18 cellular contexts compared by ENCODE assay signal in genomic region chr3:143576568-143577270, GRCh38.
DNase-seq lines count a peak whose midpoint lies in the region; ATAC-seq, FAIRE-seq and TF ChIP-seq lines count a peak whose summit lies in the region.
"Had no signal": no experiment of that assay in that cellular context is flagged by ENCODE, and none has a peak within 500 bp of the region (broad histone marks: within the 10 kb centered on the region; RNA-seq: fewer than 3 reads in every experiment).

No MANE protein-coding gene starts in this region.

- TF ChIP-seq CTCF in endothelial cell of umbilical vein (IDR thresholded peaks at IDR 0.05; ENCODE audit: extremely low read depth in 1 of 2, insufficient read depth in 1 of 2, low read depth in 1 of 2, low read length in 2 of 2) (no peak), nephron progenitor cell (IDR thresholded peaks at IDR 0.05) (no peak), spleen (IDR thresholded peaks at IDR 0.05 in 8 of 11, conservative IDR thresholded peaks at IDR 0.05 in 3 of 11) (no peak), coronary artery (IDR thresholded peaks at IDR 0.05) (no peak)

- H2AFZ ChIP-seq in endothelial cell of umbilical vein (ENCODE audit: low read depth, low read length) = peak overlapping the region; percentile 35

- peak; percentile 66 for FAIRE-seq in endothelial cell of umbilical vein (lab: Jason Lieb, UNC)
- FAIRE-seq: G401.6, H54 had no signal

- DNase-seq in HT1080 (ENCODE audit: low read depth) (peak; percentile 7), endothelial cell of umbilical vein (ENCODE audit: low read depth, low spot score) (peak; percentile 72), nephron progenitor cell (no peak), spleen (no peak), coronary artery (ENCODE audit: low spot score) (no peak), NCI-H2029 treated with DMSO at 0.1 percent for 48 hours (lab: John Stamatoyannopoulos, UW) (no peak)
- DNase-seq in central memory CD8-positive, alpha-beta T cell (ENCODE audit: low spot score in 2 of 2) = no peak
- DNase-seq: C1 segment of cervical spinal cord; Caco-2; CD4-positive, CD25-positive, alpha-beta regulatory T cell; CD8-positive, alpha-beta T cell; DMS153; DND-41; GOT3 had no signal

- no peaks in the 10 kb centered on the region for H3K27me3 Mint-ChIP-seq in central memory CD8-positive, alpha-beta T cell
- H3K27me3 Mint-ChIP-seq in nephron progenitor cell (ENCODE audit: low read depth, poor library complexity) = no peaks in the 10 kb centered on the region
- H3K27me3 Mint-ChIP-seq: CD4-positive, CD25-positive, alpha-beta regulatory T cell had no signal

- no peaks in the 10 kb centered on the region for H3K4me1 Mint-ChIP-seq in central memory CD8-positive, alpha-beta T cell
- H3K4me1 Mint-ChIP-seq in nephron progenitor cell = peaks cover 15% of the 10 kb centered on the region

- H3K27ac ChIP-seq in endothelial cell of umbilical vein (ENCODE audit: insufficient read depth, low read depth, low read length) = peak overlapping the region; percentile 62
- H3K27ac ChIP-seq in spleen = no peak overlapping the region
- H3K27ac ChIP-seq in coronary artery = no peak overlapping the region

- H3K9me3 ChIP-seq in endothelial cell of umbilical vein (replicated peaks; ENCODE audit: control insufficient read depth, insufficient read depth, low read length) (no peaks in the 10 kb centered on the region), spleen (no peaks in the 10 kb centered on the region)
- H3K9me3 ChIP-seq: Caco-2, HAP-1 had no signal

- POLR2A ChIA-PET in endothelial cell of umbilical vein (lab: Charles Lee) = no interaction called here

- H3K4me3 Mint-ChIP-seq in central memory CD8-positive, alpha-beta T cell = no peak overlapping the region
- H3K4me3 Mint-ChIP-seq in nephron progenitor cell = no peak overlapping the region
- H3K4me3 Mint-ChIP-seq: CD4-positive, CD25-positive, alpha-beta regulatory T cell; CD8-positive, alpha-beta T cell had no signal

- H3K36me3 Mint-ChIP-seq in central memory CD8-positive, alpha-beta T cell (ENCODE audit: insufficient read depth) = peaks cover 2% of the 10 kb centered on the region
- H3K36me3 Mint-ChIP-seq in nephron progenitor cell (ENCODE audit: low read depth) = no peaks in the 10 kb centered on the region

- no peaks in the 10 kb centered on the region for H3K79me2 ChIP-seq in endothelial cell of umbilical vein (ENCODE audit: control insufficient read depth, insufficient read depth, low read length)

- TF ChIP-seq POLR2A in endothelial cell of umbilical vein (IDR thresholded peaks at IDR 0.05; ENCODE audit: low read depth, low read length) = no peak
- TF ChIP-seq POLR2A in spleen (IDR thresholded peaks at IDR 0.05) = no peak

- H3K4me3 ChIP-seq in endothelial cell of umbilical vein (replicated peaks in 1 of 3; ENCODE audit: insufficient read depth in 1 of 3, low read depth in 1 of 3, low read length in 3 of 3) (no peak overlapping the region), spleen (no peak overlapping the region), coronary artery (no peak overlapping the region)
- H3K4me3 ChIP-seq: HAP-1 had no signal

- H3K9me3 Mint-ChIP-seq in central memory CD8-positive, alpha-beta T cell = no peaks in the 10 kb centered on the region
- H3K9me3 Mint-ChIP-seq in nephron progenitor cell = no peaks in the 10 kb centered on the region
- H3K9me3 Mint-ChIP-seq: CD4-positive, CD25-positive, alpha-beta regulatory T cell; CD8-positive, alpha-beta T cell had no signal

- CTCF ChIA-PET in endothelial cell of umbilical vein (lab: Charles Lee) = interaction anchor here (1.1 to 1.5 kb wide), 3 partner anchors 9 to 250 kb away, joined by 3 to 4 read pairs (median 3); no protein-coding TSS in a partner anchor

- no peak overlapping the region for H3K9ac ChIP-seq in endothelial cell of umbilical vein (replicated peaks; ENCODE audit: extremely low read depth, insufficient read depth, low read length)

- TSS peak; percentile 76 for BruUV-seq in endothelial cell of umbilical vein (replicated peaks; lab: Mats Ljungman, UMichigan)

- H3K4me2 ChIP-seq in endothelial cell of umbilical vein (ENCODE audit: insufficient read depth, low read length) = peak overlapping the region; percentile 46

- no peak for ATAC-seq in central memory CD8-positive, alpha-beta T cell (replicated peaks; ENCODE audit: extremely low read depth, poor library complexity, severe bottlenecking)
- ATAC-seq in GM21381 (IDR thresholded peaks at IDR 0.05; ENCODE audit: unreplicated experiment) = no peak
- ATAC-seq: CD8-positive, alpha-beta T cell had no signal

- no peaks in the 10 kb centered on the region for H3K9me1 ChIP-seq in endothelial cell of umbilical vein (replicated peaks; ENCODE audit: control insufficient read depth, extremely low read depth, insufficient read depth, low read length)

- WGBS in spleen, 5 donors = 87 to 95% (median 93%) methylated on average over 5 of the region's 5 CpGs

- H3K27ac Mint-ChIP-seq in central memory CD8-positive, alpha-beta T cell (ENCODE audit: low read depth) = peak overlapping the region; percentile 7
- H3K27ac Mint-ChIP-seq in nephron progenitor cell = peak overlapping the region; percentile 11
- H3K27ac Mint-ChIP-seq: CD8-positive, alpha-beta T cell had no signal

- no peaks in the 10 kb centered on the region for H3K36me3 ChIP-seq in endothelial cell of umbilical vein (ENCODE audit: control insufficient read depth in 2 of 2, extremely low read depth in 1 of 2, insufficient read depth in 2 of 2, low read length in 2 of 2)
- H3K36me3 ChIP-seq in spleen = peaks cover 0 to 64% (median 4%) of the 10 kb centered on the region in 6 donors
- H3K36me3 ChIP-seq: HAP-1 had no signal

- intact Hi-C loops in endothelial cell of umbilical vein (cut with micrococcal nuclease) (loop anchor here (1.0 to 5.0 kb wide), 2 partner anchors 133 to 454 kb away; no protein-coding TSS in a partner anchor), spleen (cut with DNase I; ENCODE audit: low total_unique reads) (no loop called here)

- H3K27me3 ChIP-seq in endothelial cell of umbilical vein (ENCODE audit: control insufficient read depth in 2 of 2, insufficient read depth in 2 of 2, low read length in 2 of 2) (no peaks in the 10 kb centered on the region), spleen (replicated peaks in 1 of 7) (no peaks in the 10 kb centered on the region)

- dilution Hi-C loops in endothelial cell of umbilical vein (cut with MboI; ENCODE audit: extremely low pct_ligation_motif_present, low sequenced_read_pairs) = no loop called here

- H4K20me1 ChIP-seq in endothelial cell of umbilical vein (replicated peaks; ENCODE audit: control insufficient read depth, extremely low read depth, insufficient read depth, low read length) = no peaks in the 10 kb centered on the region

- peaks cover 18% of the 10 kb centered on the region for H3K4me1 ChIP-seq in endothelial cell of umbilical vein (ENCODE audit: control insufficient read depth, extremely low read depth, insufficient read depth, low read length)
- H3K4me1 ChIP-seq in spleen = peaks cover 0 to 2% (median 0%) of the 10 kb centered on the region in 6 donors
- H3K4me1 ChIP-seq: Caco-2, HAP-1 had no signal

TF ChIP-seq in endothelial cell of umbilical vein, 7 proteins besides CTCF, POLR2A, EP300 and RAD21:
- peak; percentile 71 for TF ChIP-seq FOS (IDR thresholded peaks at IDR 0.05; ENCODE audit: borderline replicate concordance, insufficient read depth, low read length)
- peak; percentile 40 for TF ChIP-seq POLR2AphosphoS5 (IDR thresholded peaks at IDR 0.05; ENCODE audit: insufficient read depth, low read depth, low read length)
- TF ChIP-seq JUN (IDR thresholded peaks at IDR 0.05; ENCODE audit: borderline replicate concordance, insufficient read depth, insufficient read length, low read depth) = peak; percentile 41
- TF ChIP-seq GATA2 (IDR thresholded peaks at IDR 0.05; ENCODE audit: insufficient read depth, insufficient read length, low read depth, low read length) = no peak
- no peak for TF ChIP-seq MYC (IDR thresholded peaks at IDR 0.05; ENCODE audit: low read depth, low read length)
- TF ChIP-seq EZH2 (IDR thresholded peaks at IDR 0.05; ENCODE audit: borderline replicate concordance, low read depth, low read length, severe bottlenecking) = no peak
- no peak for TF ChIP-seq MAX (IDR thresholded peaks at IDR 0.05; ENCODE audit: insufficient read depth, insufficient read length)

Comparison
In these comparisons a context has a peak if more than half of its experiments do, and no peak if none do; other contexts are left out.
1. DNase-seq: peak in HT1080 (single experiment) and endothelial cell of umbilical vein (single experiment); none in central memory CD8-positive, alpha-beta T cell (0 of 2), nephron progenitor cell (single experiment), spleen (single experiment), coronary artery (single experiment) and NCI-H2029 treated with DMSO at 0.1 percent for 48 hours (single experiment).